21 cellular contexts compared by ENCODE assay signal in the genomic region with DNA sequence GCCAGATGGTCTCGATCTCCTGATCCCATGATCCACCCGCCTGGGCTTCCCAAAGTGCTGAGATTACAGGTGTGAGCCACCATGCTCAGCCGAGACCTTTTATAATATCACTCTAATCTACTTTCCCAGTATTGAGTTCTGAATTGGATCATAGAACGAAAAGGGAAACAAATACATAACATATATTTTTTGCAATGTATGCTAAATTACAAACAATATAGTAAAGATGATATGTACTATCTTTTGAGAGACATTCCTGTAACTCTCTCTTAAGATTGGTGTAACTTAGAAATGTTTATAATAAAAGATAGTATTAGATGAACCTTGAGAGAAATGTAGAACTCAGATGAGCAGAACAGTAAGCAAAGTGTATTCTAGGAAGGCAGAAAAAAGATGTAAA.
DNase-seq lines count a peak whose midpoint lies in the region; ATAC-seq, FAIRE-seq and TF ChIP-seq lines count a peak whose summit lies in the region.
"Had no signal": no experiment of that assay in that cellular context is flagged by ENCODE, and none has a peak within 500 bp of the region (broad histone marks: within the 10 kb centered on the region; RNA-seq: fewer than 3 reads in every experiment).

No MANE protein-coding gene starts in this region.

- H4K5ac ChIP-seq in IMR-90 (ENCODE audit: low read depth, low read length), result no peak overlapping the region

- H3K9me3 ChIP-seq in A549 (no peaks in the 10 kb centered on the region), IMR-90 (ENCODE audit: control insufficient read depth, insufficient read depth, low read length) (no peaks in the 10 kb centered on the region), hepatocyte (ENCODE audit: low read depth) (no peaks in the 10 kb centered on the region), T-helper 17 cell (ENCODE audit: control insufficient read depth, low read length, poor library complexity, severe bottlenecking) (no peaks in the 10 kb centered on the region)
- H3K9me3 ChIP-seq: BLaER1 treated with 17β-estradiol and CSF1 and Interleukin-3, amounts not matched to agents 10 nM and 100 nM had no signal

- DNase-seq in A549 (ENCODE audit: low read depth in 1 of 2, low spot score in 1 of 2) (no peak), IMR-90 (no peak), hepatocyte (ENCODE audit: low spot score) (no peak), T-helper 17 cell (no peak)
- DNase-seq: 8988T; AML-193; Caco-2; Calu3; CD4-positive, alpha-beta T cell; CD8-positive, alpha-beta T cell; DMS79 treated with DMSO at 0.1 percent for 48 hours; GF-D8 had no signal

- no peak for TF ChIP-seq CTCF in A549 (IDR thresholded peaks at IDR 0.05)
- no peak for TF ChIP-seq CTCF in IMR-90 (conservative IDR thresholded peaks at IDR 0.05; ENCODE audit: low read depth, low read length)
- TF ChIP-seq CTCF in hepatocyte (IDR thresholded peaks at IDR 0.05; ENCODE audit: poor library complexity), result no peak

- H3K27me3 Mint-ChIP-seq in T-helper 17 cell, result no peaks in the 10 kb centered on the region
- H3K27me3 Mint-ChIP-seq: B cell; CD4-positive, alpha-beta T cell had no signal

- dilution Hi-C loops in IMR-90 (cut with HindIII; ENCODE audit: low sequenced_read_pairs, unreplicated experiment), result no loop called here

- no peak overlapping the region for H2AFZ ChIP-seq in IMR-90 (replicated peaks; ENCODE audit: low read length, poor library complexity)
- H2AFZ ChIP-seq in hepatocyte, result no peak overlapping the region

- H2AK9ac ChIP-seq in IMR-90 (replicated peaks; ENCODE audit: low read depth, low read length, poor library complexity), result no peak overlapping the region

- no peak overlapping the region for H2BK120ac ChIP-seq in IMR-90 (ENCODE audit: low read depth, low read length)

- H2BK5ac ChIP-seq in IMR-90 (ENCODE audit: low read depth, low read length, poor library complexity, severe bottlenecking), result no peak overlapping the region

- H3K4ac ChIP-seq in IMR-90 (ENCODE audit: low read depth, low read length), result no peak overlapping the region

- CTCF ChIA-PET in A549 (lab: Yijun Ruan, JAX), result interaction anchor here (0.6 kb wide), 1 partner anchor 65 kb away, joined by 3 read pairs; no protein-coding TSS in a partner anchor
- CTCF ChIA-PET in IMR-90 (lab: Yijun Ruan, JAX), result no interaction called here

- no peaks in the 10 kb centered on the region for H3K4me1 ChIP-seq in A549
- H3K4me1 ChIP-seq in IMR-90 (ENCODE audit: control insufficient read depth, insufficient read depth, low read length), result no peaks in the 10 kb centered on the region
- H3K4me1 ChIP-seq in hepatocyte (ENCODE audit: insufficient read depth), result no peaks in the 10 kb centered on the region
- H3K4me1 ChIP-seq: BLaER1 treated with 17β-estradiol and CSF1 and Interleukin-3, amounts not matched to agents 10 nM and 100 nM had no signal

- intact Hi-C loops in IMR-90 (cut with micrococcal nuclease), result no loop called here

- H3K27me3 ChIP-seq in IMR-90 (ENCODE audit: control insufficient read depth, insufficient read depth, low read length), result no peaks in the 10 kb centered on the region
- no peaks in the 10 kb centered on the region for H3K27me3 ChIP-seq in hepatocyte
- H3K27me3 ChIP-seq: BLaER1 treated with 17β-estradiol and CSF1 and Interleukin-3, amounts not matched to agents 10 nM and 100 nM had no signal

- no peak overlapping the region for H2AK5ac ChIP-seq in IMR-90 (ENCODE audit: low read depth, low read length)

- FAIRE-seq in A549 (lab: Jason Lieb, UNC), result no peak
- FAIRE-seq: A204.1, D721Med, G401.6, GM12891, GM19239 had no signal

- no peaks in the 10 kb centered on the region for H3K4me1 Mint-ChIP-seq in T-helper 17 cell
- H3K4me1 Mint-ChIP-seq: B cell had no signal

- H3K79me2 ChIP-seq in hepatocyte, result no peaks in the 10 kb centered on the region

- in situ Hi-C loops in IMR-90 (cut with MboI; ENCODE audit: low sequenced_read_pairs), result no loop called here

- no peak overlapping the region for H4K91ac ChIP-seq in IMR-90 (ENCODE audit: insufficient read depth, low read depth, low read length)

- no peak for TF ChIP-seq EP300 in A549 (IDR thresholded peaks at IDR 0.05)

- H3K9ac ChIP-seq in IMR-90 (ENCODE audit: low read depth, low read length), result no peak overlapping the region
- H3K9ac ChIP-seq: BLaER1 treated with 17β-estradiol and CSF1 and Interleukin-3, amounts not matched to agents 10 nM and 100 nM had no signal

- WGBS in A549 (ENCODE audit: missing lambda C conversion rate), result 68% methylated on average over 4 of the region's 4 CpGs
- WGBS in IMR-90 (ENCODE audit: extremely low coverage in 2 of 2, insufficient read length in 1 of 2), 2 experiments, result no CpG with 5 or more reads among the region's 4 CpGs
- WGBS in hepatocyte (ENCODE audit: low lambda C conversion rate, missing lambda C conversion rate), result 92% methylated on average over 4 of the region's 4 CpGs

- H3K9me1 ChIP-seq in IMR-90 (ENCODE audit: insufficient read depth, low read length), result no peaks in the 10 kb centered on the region

- H4K20me1 ChIP-seq in IMR-90 (ENCODE audit: insufficient read depth, low read length), result no peaks in the 10 kb centered on the region
- H4K20me1 ChIP-seq in hepatocyte (ENCODE audit: insufficient read depth, poor library complexity, severe bottlenecking), result no peaks in the 10 kb centered on the region
- H4K20me1 ChIP-seq: BLaER1 treated with 17β-estradiol and CSF1 and Interleukin-3, amounts not matched to agents 10 nM and 100 nM had no signal

- no peak for TF ChIP-seq POLR2A in A549 (IDR thresholded peaks at IDR 0.05; ENCODE audit: low read length)
- no peak for TF ChIP-seq POLR2A in IMR-90 (IDR thresholded peaks at IDR 0.05; ENCODE audit: low read depth, low read length)

- no peak overlapping the region for H3K14ac ChIP-seq in IMR-90 (replicated peaks; ENCODE audit: low read depth, low read length)

- H3K56ac ChIP-seq in IMR-90 (ENCODE audit: extremely low read depth, insufficient read depth, low read length), result no peak overlapping the region

- H3K27ac ChIP-seq in A549 (no peak overlapping the region), IMR-90 (ENCODE audit: insufficient read depth, low read length) (no peak overlapping the region), hepatocyte (peak overlapping the region; percentile 10)
- H3K27ac ChIP-seq: BLaER1 treated with 17β-estradiol and CSF1 and Interleukin-3, amounts not matched to agents 10 nM and 100 nM; C4-2B had no signal

- no TSS peak for BruUV-seq in IMR-90 (replicated peaks; lab: Mats Ljungman, UMichigan)

- H3K79me1 ChIP-seq in IMR-90 (ENCODE audit: low read depth in 1 of 2, low read length in 2 of 2), result no peaks in the 10 kb centered on the region

- H3K4me3 ChIP-seq in A549, result no peak overlapping the region
- no peak overlapping the region for H3K4me3 ChIP-seq in IMR-90 (ENCODE audit: insufficient read depth, low read depth, low read length)
- no peak overlapping the region for H3K4me3 ChIP-seq in hepatocyte
- H3K4me3 ChIP-seq: BLaER1 treated with 17β-estradiol and CSF1 and Interleukin-3, amounts not matched to agents 10 nM and 100 nM had no signal

- H3K4me2 ChIP-seq in A549 (no peak overlapping the region), IMR-90 (ENCODE audit: low read depth, low read length) (no peak overlapping the region), hepatocyte (no peak overlapping the region)
- H3K4me2 ChIP-seq: BLaER1 treated with 17β-estradiol and CSF1 and Interleukin-3, amounts not matched to agents 10 nM and 100 nM had no signal

- no peak overlapping the region for H3K23ac ChIP-seq in IMR-90 (ENCODE audit: low read depth, low read length)

- H4K8ac ChIP-seq in IMR-90 (ENCODE audit: low read depth in 2 of 2, low read length in 2 of 2), result no peak overlapping the region

- H3K4me3 Mint-ChIP-seq in T-helper 17 cell, result no peak overlapping the region
- H3K4me3 Mint-ChIP-seq: B cell; CD4-positive, alpha-beta T cell; CD8-positive, alpha-beta T cell had no signal

- H3K27ac Mint-ChIP-seq in T-helper 17 cell, result no peak overlapping the region
- H3K27ac Mint-ChIP-seq: B cell; CD4-positive, alpha-beta T cell; CD8-positive, alpha-beta T cell had no signal

- no peaks in the 10 kb centered on the region for H3K9me2 ChIP-seq in hepatocyte (replicated peaks; ENCODE audit: insufficient read depth)

- POLR2A ChIA-PET in A549 (lab: Yijun Ruan, JAX) (no interaction called here), IMR-90 (lab: Charles Lee; ENCODE audit: unreplicated experiment) (no interaction called here)

- no peak for TF ChIP-seq RAD21 in A549 (conservative IDR thresholded peaks at IDR 0.05 in 1 of 2, IDR thresholded peaks at IDR 0.05 in 1 of 2)
- TF ChIP-seq RAD21 in IMR-90 (IDR thresholded peaks at IDR 0.05; ENCODE audit: low read length), result no peak

- no peak overlapping the region for H3K18ac ChIP-seq in IMR-90 (ENCODE audit: low read depth, low read length)

- H3K36me3 ChIP-seq in IMR-90 (ENCODE audit: control insufficient read depth, insufficient read depth, low read length) (no peaks in the 10 kb centered on the region), hepatocyte (replicated peaks; ENCODE audit: insufficient read depth, low read depth) (no peaks in the 10 kb centered on the region)
- H3K36me3 ChIP-seq: BLaER1 treated with 17β-estradiol and CSF1 and Interleukin-3, amounts not matched to agents 10 nM and 100 nM had no signal

- no peak overlapping the region for H2BK20ac ChIP-seq in IMR-90 (ENCODE audit: low read depth, low read length)

- no peak overlapping the region for H2BK15ac ChIP-seq in IMR-90 (ENCODE audit: low read depth, low read length)

- no peak for ATAC-seq in A549
- ATAC-seq in IMR-90 (ENCODE audit: low read depth), result no peak
- ATAC-seq in HG02642 (IDR thresholded peaks at IDR 0.05; ENCODE audit: poor library complexity, unreplicated experiment), result no peak
- ATAC-seq in T-helper 17 cell, result no peak
- ATAC-seq: CD8-positive, alpha-beta T cell had no signal

- no peaks in the 10 kb centered on the region for H3K36me3 Mint-ChIP-seq in T-helper 17 cell (ENCODE audit: low read depth)
- H3K36me3 Mint-ChIP-seq: CD8-positive, alpha-beta T cell had no signal

TF ChIP-seq in A549, 52 proteins besides CTCF, POLR2A, EP300 and RAD21:
- TF ChIP-seq GATA3 (IDR thresholded peaks at IDR 0.05; ENCODE audit: borderline replicate concordance) (no peak), MAFK (IDR thresholded peaks at IDR 0.05; ENCODE audit: partially characterized antibody) (peak; percentile 56)

TF ChIP-seq in IMR-90, 13 proteins besides CTCF, POLR2A, EP300 and RAD21:
- TF ChIP-seq RCOR1 (IDR thresholded peaks at IDR 0.05; ENCODE audit: insufficient replicate concordance, low read length) (no peak), MAFK (IDR thresholded peaks at IDR 0.05; ENCODE audit: low read depth, low read length) (peak; percentile 44; the same call in 1 of the 2 replicates)
